1 cellular context compared by ENCODE assay signal in the genomic region with DNA sequence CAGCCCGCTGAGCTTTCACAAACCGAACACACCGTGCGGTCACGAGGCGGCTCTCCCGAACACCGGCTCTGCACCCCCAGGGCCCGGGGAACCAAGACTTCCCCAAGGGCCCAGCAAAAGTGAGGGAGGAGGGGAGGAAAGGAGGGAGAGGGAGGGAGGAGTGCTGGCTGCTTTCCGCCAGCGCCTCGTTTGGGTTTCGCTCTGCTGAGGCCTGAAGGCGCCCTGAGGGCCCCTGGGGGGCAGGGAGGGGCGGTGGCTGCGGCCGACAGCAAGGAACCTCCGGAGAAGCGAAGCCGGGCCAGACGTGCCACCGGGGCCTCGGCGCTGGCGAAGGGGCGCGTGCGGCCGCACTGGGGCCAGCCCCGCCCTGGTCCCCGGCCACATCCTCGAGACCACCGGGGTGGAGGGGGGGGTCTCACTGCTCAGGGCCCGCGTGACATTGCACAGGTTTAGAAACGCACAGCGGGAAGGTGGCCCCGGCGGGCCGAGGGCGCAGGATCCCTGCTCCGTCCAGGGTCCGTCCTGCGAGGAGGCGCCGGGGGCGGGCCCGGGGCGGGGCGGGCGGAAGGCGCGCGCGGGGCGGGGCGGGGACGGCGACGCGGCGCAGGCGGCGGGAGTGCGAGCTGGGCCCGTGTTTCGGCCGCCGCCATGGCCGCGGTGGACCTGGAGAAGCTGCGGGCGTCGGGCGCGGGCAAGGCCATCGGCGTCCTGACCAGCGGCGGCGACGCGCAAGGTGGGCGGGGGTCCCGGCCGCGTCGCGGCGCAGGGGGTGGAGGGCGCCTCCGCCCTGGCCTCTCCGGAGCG.
A peak's percentile ranks its signal among the peaks of the same experiment; 100 is the strongest.
TF ChIP-seq lines count a peak whose summit lies in the region.

A gene (plus strand): TSS at position 596 of the 804 bp plus-strand sequence. CDS start 53 bp downstream, at position 649.

TF ChIP-seq in K562, 482 proteins besides CTCF, POLR2A, EP300 and RAD21 (continued from another document and continues in another):
- TF ChIP-seq HNRNPLL (IDR thresholded peaks at IDR 0.05; ENCODE audit: low read depth, low read length, poor library complexity, severe bottlenecking) (peak; percentile 20), JUNB (CRISPR knock-in tag; conservative IDR thresholded peaks at IDR 0.05) (no peak), CTBP1 (IDR thresholded peaks at IDR 0.05; ENCODE audit: borderline replicate concordance) (peak; percentile 80), ILF3 (IDR thresholded peaks at IDR 0.05; ENCODE audit: borderline replicate concordance) (no peak), ZNF695 (CRISPR knock-in tag; IDR thresholded peaks at IDR 0.05) (no peak), ELF2 (CRISPR knock-in tag; IDR thresholded peaks at IDR 0.05) (peak; percentile 38; the same call in 1 of the 2 replicates), ZNF644 (tag; IDR thresholded peaks at IDR 0.05; ENCODE audit: low read depth) (no peak), ZNF316 (IDR thresholded peaks at IDR 0.05) (no peak), ZNF140 (CRISPR knock-in tag; IDR thresholded peaks at IDR 0.05) (no peak), NFATC3 (IDR thresholded peaks at IDR 0.05) (no peak), ZFP36 (IDR thresholded peaks at IDR 0.05; ENCODE audit: low read depth, low read length, partially characterized antibody) (no peak), TAF1 (IDR thresholded peaks at IDR 0.05; ENCODE audit: control insufficient read depth, extremely low read depth, insufficient read depth, low read length, severe bottlenecking) (no peak), XRCC4 (IDR thresholded peaks at IDR 0.05; ENCODE audit: extremely low read depth, insufficient read depth, insufficient read length) (no peak), LCOR (CRISPR knock-in tag; IDR thresholded peaks at IDR 0.05) (no peak), ILK (tag; IDR thresholded peaks at IDR 0.05; ENCODE audit: borderline replicate concordance, low read depth) (no peak), TRIM28 (IDR thresholded peaks at IDR 0.05) (no peak), TEAD4 (IDR thresholded peaks at IDR 0.05; ENCODE audit: low read length) (no peak), TEAD4 (CRISPR knock-in tag; IDR thresholded peaks at IDR 0.05; ENCODE audit: borderline replicate concordance) (no peak), SMARCA5 (IDR thresholded peaks at IDR 0.05) (no peak), PHF21A (IDR thresholded peaks at IDR 0.05; ENCODE audit: borderline replicate concordance, low read depth) (no peak), ZNF134 (CRISPR knock-in tag; conservative IDR thresholded peaks at IDR 0.05) (no peak), ZSCAN32 (CRISPR knock-in tag; IDR thresholded peaks at IDR 0.05) (peak; percentile 38; the same call in 1 of the 2 replicates), ZNF197 (CRISPR knock-in tag; IDR thresholded peaks at IDR 0.05; ENCODE audit: low read depth) (no peak), FOXP1 (CRISPR knock-in tag; IDR thresholded peaks at IDR 0.05) (no peak), EGR1 (conservative IDR thresholded peaks at IDR 0.05) (no peak), MBD2 (IDR thresholded peaks at IDR 0.05; ENCODE audit: borderline replicate concordance, low read depth) (no peak), CBX8 (IDR thresholded peaks at IDR 0.05; ENCODE audit: borderline replicate concordance, extremely low read depth, low read depth, low read length, poor library complexity, severe bottlenecking) (no peak), KDM5B (IDR thresholded peaks at IDR 0.05; ENCODE audit: insufficient replicate concordance, low read depth, low read length) (peak; percentile 74), COPS2 (conservative IDR thresholded peaks at IDR 0.05) (no peak)
- TF ChIP-seq, protein P1, sequence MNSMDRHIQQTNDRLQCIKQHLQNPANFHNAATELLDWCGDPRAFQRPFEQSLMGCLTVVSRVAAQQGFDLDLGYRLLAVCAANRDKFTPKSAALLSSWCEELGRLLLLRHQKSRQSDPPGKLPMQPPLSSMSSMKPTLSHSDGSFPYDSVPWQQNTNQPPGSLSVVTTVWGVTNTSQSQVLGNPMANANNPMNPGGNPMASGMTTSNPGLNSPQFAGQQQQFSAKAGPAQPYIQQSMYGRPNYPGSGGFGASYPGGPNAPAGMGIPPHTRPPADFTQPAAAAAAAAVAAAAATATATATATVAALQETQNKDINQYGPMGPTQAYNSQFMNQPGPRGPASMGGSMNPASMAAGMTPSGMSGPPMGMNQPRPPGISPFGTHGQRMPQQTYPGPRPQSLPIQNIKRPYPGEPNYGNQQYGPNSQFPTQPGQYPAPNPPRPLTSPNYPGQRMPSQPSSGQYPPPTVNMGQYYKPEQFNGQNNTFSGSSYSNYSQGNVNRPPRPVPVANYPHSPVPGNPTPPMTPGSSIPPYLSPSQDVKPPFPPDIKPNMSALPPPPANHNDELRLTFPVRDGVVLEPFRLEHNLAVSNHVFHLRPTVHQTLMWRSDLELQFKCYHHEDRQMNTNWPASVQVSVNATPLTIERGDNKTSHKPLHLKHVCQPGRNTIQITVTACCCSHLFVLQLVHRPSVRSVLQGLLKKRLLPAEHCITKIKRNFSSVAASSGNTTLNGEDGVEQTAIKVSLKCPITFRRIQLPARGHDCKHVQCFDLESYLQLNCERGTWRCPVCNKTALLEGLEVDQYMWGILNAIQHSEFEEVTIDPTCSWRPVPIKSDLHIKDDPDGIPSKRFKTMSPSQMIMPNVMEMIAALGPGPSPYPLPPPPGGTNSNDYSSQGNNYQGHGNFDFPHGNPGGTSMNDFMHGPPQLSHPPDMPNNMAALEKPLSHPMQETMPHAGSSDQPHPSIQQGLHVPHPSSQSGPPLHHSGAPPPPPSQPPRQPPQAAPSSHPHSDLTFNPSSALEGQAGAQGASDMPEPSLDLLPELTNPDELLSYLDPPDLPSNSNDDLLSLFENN (IDR thresholded peaks at IDR 0.05; ENCODE audit: low read depth in 2 of 2, low read length in 2 of 2): no peak
- TF ChIP-seq, protein P2, sequence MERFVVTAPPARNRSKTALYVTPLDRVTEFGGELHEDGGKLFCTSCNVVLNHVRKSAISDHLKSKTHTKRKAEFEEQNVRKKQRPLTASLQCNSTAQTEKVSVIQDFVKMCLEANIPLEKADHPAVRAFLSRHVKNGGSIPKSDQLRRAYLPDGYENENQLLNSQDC (CRISPR knock-in tag; IDR thresholded peaks at IDR 0.05): no peak
- TF ChIP-seq, protein P3, sequence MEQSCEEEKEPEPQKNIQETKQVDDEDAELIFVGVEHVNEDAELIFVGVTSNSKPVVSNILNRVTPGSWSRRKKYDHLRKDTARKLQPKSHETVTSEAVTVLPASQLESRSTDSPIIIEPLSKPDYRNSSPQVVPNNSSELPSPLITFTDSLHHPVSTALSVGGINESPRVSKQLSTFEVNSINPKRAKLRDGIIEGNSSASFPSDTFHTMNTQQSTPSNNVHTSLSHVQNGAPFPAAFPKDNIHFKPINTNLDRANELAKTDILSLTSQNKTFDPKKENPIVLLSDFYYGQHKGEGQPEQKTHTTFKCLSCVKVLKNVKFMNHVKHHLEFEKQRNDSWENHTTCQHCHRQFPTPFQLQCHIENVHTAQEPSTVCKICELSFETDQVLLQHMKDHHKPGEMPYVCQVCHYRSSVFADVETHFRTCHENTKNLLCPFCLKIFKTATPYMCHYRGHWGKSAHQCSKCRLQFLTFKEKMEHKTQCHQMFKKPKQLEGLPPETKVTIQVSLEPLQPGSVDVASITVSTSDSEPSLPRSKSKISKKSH (CRISPR knock-in tag; IDR thresholded peaks at IDR 0.05): no peak
- TF ChIP-seq, protein P4, sequence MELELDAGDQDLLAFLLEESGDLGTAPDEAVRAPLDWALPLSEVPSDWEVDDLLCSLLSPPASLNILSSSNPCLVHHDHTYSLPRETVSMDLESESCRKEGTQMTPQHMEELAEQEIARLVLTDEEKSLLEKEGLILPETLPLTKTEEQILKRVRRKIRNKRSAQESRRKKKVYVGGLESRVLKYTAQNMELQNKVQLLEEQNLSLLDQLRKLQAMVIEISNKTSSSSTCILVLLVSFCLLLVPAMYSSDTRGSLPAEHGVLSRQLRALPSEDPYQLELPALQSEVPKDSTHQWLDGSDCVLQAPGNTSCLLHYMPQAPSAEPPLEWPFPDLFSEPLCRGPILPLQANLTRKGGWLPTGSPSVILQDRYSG (tag; conservative IDR thresholded peaks at IDR 0.05; ENCODE audit: low read depth): no peak
- TF ChIP-seq, protein P5, sequence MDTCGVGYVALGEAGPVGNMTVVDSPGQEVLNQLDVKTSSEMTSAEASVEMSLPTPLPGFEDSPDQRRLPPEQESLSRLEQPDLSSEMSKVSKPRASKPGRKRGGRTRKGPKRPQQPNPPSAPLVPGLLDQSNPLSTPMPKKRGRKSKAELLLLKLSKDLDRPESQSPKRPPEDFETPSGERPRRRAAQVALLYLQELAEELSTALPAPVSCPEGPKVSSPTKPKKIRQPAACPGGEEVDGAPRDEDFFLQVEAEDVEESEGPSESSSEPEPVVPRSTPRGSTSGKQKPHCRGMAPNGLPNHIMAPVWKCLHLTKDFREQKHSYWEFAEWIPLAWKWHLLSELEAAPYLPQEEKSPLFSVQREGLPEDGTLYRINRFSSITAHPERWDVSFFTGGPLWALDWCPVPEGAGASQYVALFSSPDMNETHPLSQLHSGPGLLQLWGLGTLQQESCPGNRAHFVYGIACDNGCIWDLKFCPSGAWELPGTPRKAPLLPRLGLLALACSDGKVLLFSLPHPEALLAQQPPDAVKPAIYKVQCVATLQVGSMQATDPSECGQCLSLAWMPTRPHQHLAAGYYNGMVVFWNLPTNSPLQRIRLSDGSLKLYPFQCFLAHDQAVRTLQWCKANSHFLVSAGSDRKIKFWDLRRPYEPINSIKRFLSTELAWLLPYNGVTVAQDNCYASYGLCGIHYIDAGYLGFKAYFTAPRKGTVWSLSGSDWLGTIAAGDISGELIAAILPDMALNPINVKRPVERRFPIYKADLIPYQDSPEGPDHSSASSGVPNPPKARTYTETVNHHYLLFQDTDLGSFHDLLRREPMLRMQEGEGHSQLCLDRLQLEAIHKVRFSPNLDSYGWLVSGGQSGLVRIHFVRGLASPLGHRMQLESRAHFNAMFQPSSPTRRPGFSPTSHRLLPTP (IDR thresholded peaks at IDR 0.05; ENCODE audit: borderline replicate concordance, extremely low read depth, insufficient read length): no peak
- TF ChIP-seq, protein P6, sequence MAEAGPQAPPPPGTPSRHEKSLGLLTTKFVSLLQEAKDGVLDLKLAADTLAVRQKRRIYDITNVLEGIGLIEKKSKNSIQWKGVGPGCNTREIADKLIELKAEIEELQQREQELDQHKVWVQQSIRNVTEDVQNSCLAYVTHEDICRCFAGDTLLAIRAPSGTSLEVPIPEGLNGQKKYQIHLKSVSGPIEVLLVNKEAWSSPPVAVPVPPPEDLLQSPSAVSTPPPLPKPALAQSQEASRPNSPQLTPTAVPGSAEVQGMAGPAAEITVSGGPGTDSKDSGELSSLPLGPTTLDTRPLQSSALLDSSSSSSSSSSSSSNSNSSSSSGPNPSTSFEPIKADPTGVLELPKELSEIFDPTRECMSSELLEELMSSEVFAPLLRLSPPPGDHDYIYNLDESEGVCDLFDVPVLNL (CRISPR knock-in tag; IDR thresholded peaks at IDR 0.05; ENCODE audit: low read depth): 0 out of 2 replicates have a peak, but pooled peaks have one; percentile 64
- TF ChIP-seq, protein P7, sequence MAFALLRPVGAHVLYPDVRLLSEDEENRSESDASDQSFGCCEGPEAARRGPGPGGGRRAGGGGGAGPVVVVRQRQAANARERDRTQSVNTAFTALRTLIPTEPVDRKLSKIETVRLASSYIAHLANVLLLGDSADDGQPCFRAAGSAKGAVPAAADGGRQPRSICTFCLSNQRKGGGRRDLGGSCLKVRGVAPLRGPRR (CRISPR knock-in tag; IDR thresholded peaks at IDR 0.05): no peak
- TF ChIP-seq, protein P8, sequence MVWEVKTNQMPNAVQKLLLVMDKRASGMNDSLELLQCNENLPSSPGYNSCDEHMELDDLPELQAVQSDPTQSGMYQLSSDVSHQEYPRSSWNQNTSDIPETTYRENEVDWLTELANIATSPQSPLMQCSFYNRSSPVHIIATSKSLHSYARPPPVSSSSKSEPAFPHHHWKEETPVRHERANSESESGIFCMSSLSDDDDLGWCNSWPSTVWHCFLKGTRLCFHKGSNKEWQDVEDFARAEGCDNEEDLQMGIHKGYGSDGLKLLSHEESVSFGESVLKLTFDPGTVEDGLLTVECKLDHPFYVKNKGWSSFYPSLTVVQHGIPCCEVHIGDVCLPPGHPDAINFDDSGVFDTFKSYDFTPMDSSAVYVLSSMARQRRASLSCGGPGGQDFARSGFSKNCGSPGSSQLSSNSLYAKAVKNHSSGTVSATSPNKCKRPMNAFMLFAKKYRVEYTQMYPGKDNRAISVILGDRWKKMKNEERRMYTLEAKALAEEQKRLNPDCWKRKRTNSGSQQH (CRISPR knock-in tag; IDR thresholded peaks at IDR 0.05): no peak
- TF ChIP-seq, protein P9, sequence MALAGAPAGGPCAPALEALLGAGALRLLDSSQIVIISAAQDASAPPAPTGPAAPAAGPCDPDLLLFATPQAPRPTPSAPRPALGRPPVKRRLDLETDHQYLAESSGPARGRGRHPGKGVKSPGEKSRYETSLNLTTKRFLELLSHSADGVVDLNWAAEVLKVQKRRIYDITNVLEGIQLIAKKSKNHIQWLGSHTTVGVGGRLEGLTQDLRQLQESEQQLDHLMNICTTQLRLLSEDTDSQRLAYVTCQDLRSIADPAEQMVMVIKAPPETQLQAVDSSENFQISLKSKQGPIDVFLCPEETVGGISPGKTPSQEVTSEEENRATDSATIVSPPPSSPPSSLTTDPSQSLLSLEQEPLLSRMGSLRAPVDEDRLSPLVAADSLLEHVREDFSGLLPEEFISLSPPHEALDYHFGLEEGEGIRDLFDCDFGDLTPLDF (CRISPR knock-in tag; IDR thresholded peaks at IDR 0.05): no peak
- TF ChIP-seq, protein P10, sequence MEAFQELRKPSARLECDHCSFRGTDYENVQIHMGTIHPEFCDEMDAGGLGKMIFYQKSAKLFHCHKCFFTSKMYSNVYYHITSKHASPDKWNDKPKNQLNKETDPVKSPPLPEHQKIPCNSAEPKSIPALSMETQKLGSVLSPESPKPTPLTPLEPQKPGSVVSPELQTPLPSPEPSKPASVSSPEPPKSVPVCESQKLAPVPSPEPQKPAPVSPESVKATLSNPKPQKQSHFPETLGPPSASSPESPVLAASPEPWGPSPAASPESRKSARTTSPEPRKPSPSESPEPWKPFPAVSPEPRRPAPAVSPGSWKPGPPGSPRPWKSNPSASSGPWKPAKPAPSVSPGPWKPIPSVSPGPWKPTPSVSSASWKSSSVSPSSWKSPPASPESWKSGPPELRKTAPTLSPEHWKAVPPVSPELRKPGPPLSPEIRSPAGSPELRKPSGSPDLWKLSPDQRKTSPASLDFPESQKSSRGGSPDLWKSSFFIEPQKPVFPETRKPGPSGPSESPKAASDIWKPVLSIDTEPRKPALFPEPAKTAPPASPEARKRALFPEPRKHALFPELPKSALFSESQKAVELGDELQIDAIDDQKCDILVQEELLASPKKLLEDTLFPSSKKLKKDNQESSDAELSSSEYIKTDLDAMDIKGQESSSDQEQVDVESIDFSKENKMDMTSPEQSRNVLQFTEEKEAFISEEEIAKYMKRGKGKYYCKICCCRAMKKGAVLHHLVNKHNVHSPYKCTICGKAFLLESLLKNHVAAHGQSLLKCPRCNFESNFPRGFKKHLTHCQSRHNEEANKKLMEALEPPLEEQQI (IDR thresholded peaks at IDR 0.05): no peak
- TF ChIP-seq, protein P11, sequence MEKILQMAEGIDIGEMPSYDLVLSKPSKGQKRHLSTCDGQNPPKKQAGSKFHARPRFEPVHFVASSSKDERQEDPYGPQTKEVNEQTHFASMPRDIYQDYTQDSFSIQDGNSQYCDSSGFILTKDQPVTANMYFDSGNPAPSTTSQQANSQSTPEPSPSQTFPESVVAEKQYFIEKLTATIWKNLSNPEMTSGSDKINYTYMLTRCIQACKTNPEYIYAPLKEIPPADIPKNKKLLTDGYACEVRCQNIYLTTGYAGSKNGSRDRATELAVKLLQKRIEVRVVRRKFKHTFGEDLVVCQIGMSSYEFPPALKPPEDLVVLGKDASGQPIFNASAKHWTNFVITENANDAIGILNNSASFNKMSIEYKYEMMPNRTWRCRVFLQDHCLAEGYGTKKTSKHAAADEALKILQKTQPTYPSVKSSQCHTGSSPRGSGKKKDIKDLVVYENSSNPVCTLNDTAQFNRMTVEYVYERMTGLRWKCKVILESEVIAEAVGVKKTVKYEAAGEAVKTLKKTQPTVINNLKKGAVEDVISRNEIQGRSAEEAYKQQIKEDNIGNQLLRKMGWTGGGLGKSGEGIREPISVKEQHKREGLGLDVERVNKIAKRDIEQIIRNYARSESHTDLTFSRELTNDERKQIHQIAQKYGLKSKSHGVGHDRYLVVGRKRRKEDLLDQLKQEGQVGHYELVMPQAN (IDR thresholded peaks at IDR 0.05; ENCODE audit: borderline replicate concordance): peak; percentile 35; the same call in 1 of the 2 replicates
